ENCODE assay signal across 29 cellular contexts in genomic region chr6:41064841-41065240, GRCh38. TPM values are rescaled to one million over a fixed set of nuclear protein-coding genes. Genes with fewer than 3 reads are reported as not detected.
DNase-seq lines count a peak whose midpoint lies in the region; ATAC-seq, FAIRE-seq and TF ChIP-seq lines count a peak whose summit lies in the region.
"Had no signal": no experiment of that assay in that cellular context is flagged by ENCODE, and none has a peak within 500 bp of the region (broad histone marks: within the 10 kb centered on the region; RNA-seq: fewer than 3 reads in every experiment).

No MANE protein-coding gene starts in this region.

- H3K27me3 ChIP-seq in duodenal mucosa (ENCODE audit: control insufficient read depth in 1 of 2, insufficient read depth in 2 of 2, low read length in 2 of 2) (no peaks in the 10 kb centered on the region), right lobe of liver (no peaks in the 10 kb centered on the region), small intestine (ENCODE audit: control insufficient read depth in 2 of 2, insufficient read depth in 2 of 2, low read length in 2 of 2) (no peaks in the 10 kb centered on the region)
- H3K27me3 ChIP-seq: esophagus muscularis mucosa, MG63, neutrophil had no signal

- no peak for TF ChIP-seq CTCF in right lobe of liver (IDR thresholded peaks at IDR 0.05)

- H3K27ac ChIP-seq in duodenal mucosa (ENCODE audit: low read depth, low read length), result peak overlapping the region; percentile 5
- peak overlapping the region; percentile 26 to 63 (median 57) for H3K27ac ChIP-seq in right lobe of liver
- H3K27ac ChIP-seq in small intestine (ENCODE audit: low read depth in 1 of 2, low read length in 1 of 2), result peak overlapping the region; percentile 5 to 89
- H3K27ac ChIP-seq: neutrophil, SK-N-MC had no signal

- H3K9me3 ChIP-seq in duodenal mucosa (ENCODE audit: control insufficient read depth in 1 of 2, low read length in 2 of 2) (no peaks in the 10 kb centered on the region), right lobe of liver (no peaks in the 10 kb centered on the region), small intestine (ENCODE audit: control insufficient read depth, low read depth) (no peaks in the 10 kb centered on the region)
- H3K9me3 ChIP-seq: esophagus muscularis mucosa, MG63, neutrophil had no signal

- peaks cover 43 to 49% of the 10 kb centered on the region in 2 donors for H3K4me1 ChIP-seq in duodenal mucosa (ENCODE audit: control insufficient read depth in 1 of 2, insufficient read depth in 2 of 2, low read length in 2 of 2)
- H3K4me1 ChIP-seq in right lobe of liver, result peaks cover 0 to 41% (median 13%) of the 10 kb centered on the region in 4 donors
- H3K4me1 ChIP-seq in small intestine (ENCODE audit: control insufficient read depth in 2 of 2, insufficient read depth in 1 of 2, low read depth in 1 of 2, low read length in 1 of 2), result peaks cover 5 to 13% of the 10 kb centered on the region in 2 donors

- H3K9ac ChIP-seq in duodenal mucosa (ENCODE audit: low read depth in 1 of 2, low read length in 2 of 2), result no peak overlapping the region

- DNase-seq in right lobe of liver (no peak), small intestine (peak; percentile 95), hepatic stellate cell (ENCODE audit: low spot score) (no peak), T-helper 9 cell (no peak)
- DNase-seq: activated CD4-positive, alpha-beta T cell treated with anti-CD3 and anti-CD28 coated beads for 4 hours; activated CD8-positive, alpha-beta memory T cell treated with anti-CD3 and anti-CD28 coated beads for 24 hours; activated gamma-delta T cell; activated naive CD8-positive, alpha-beta T cell treated with anti-CD3 and anti-CD28 coated beads, Interleukin-2, amount 50 U/mL, for 24 hours; activated T-cell treated with anti-CD3 and anti-CD28 coated beads, Interleukin-2, amount 50 U/mL, for 1 hour; C1 segment of cervical spinal cord; Calu3; effector CD8-positive, alpha-beta T cell; foreskin melanocyte; MG63; NCI-H1417 treated with DMSO at 0.1 percent for 48 hours; NCI-H2081 treated with DMSO at 0.1 percent for 48 hours; NCI-H82; stimulated activated CD4-positive, alpha-beta T cell treated with anti-CD3 and anti-CD28 coated beads, Interleukin-2, amount 100 ng/mL, for 48 hours; T-helper 2 cell had no signal

- intact Hi-C loops in right lobe of liver (cut with DNase I), result loop anchor here in 1 of 2 donors (10.0 kb wide), 1 partner anchor 60 kb away; no protein-coding TSS in a partner anchor

- 22% methylated on average over 5 of the region's 5 CpGs for WGBS in right lobe of liver (ENCODE audit: insufficient coverage, low coverage, low lambda C conversion rate, missing lambda C conversion rate)
- 24 to 62% (median 24%) methylated on average over 5 of the region's 5 CpGs for WGBS in small intestine, 3 donors

- TF ChIP-seq POLR2A in right lobe of liver (IDR thresholded peaks at IDR 0.05), result no peak

- H3K4me3 ChIP-seq in duodenal mucosa (ENCODE audit: low read depth in 1 of 2, low read length in 2 of 2) (peak overlapping the region; percentile 9 to 18), right lobe of liver (no peak overlapping the region), small intestine (ENCODE audit: low read depth in 1 of 2, low read length in 2 of 2) (no peak overlapping the region)
- H3K4me3 ChIP-seq: esophagus muscularis mucosa, lung, MG63, SK-N-MC had no signal

- FAIRE-seq in small intestine (lab: Jason Lieb, UNC), result peak; percentile 15

- peak in 3 of 4 donors; percentile 12 to 55 (median 46) for ATAC-seq in right lobe of liver
- ATAC-seq: activated naive CD8-positive, alpha-beta T cell treated with anti-CD3 and anti-CD28 coated beads, Interleukin-2, amount 50 U/mL, for 24 hours; stimulated activated memory B cell treated with anti-CD40 and anti-IgM and Interleukin-4, amounts not matched to agents 10 μg/mL and 1 μg/mL and 100 μg/mL, for 72 hours had no signal

- H3K36me3 ChIP-seq in duodenal mucosa (ENCODE audit: control insufficient read depth in 1 of 2, insufficient read depth in 2 of 2, low read length in 2 of 2), result peaks cover 4 to 29% of the 10 kb centered on the region in 2 donors
- H3K36me3 ChIP-seq in right lobe of liver, result peaks cover 0 to 16% (median 6%) of the 10 kb centered on the region in 4 donors
- H3K36me3 ChIP-seq in small intestine (ENCODE audit: control insufficient read depth in 2 of 2, insufficient read depth in 2 of 2, low read length in 2 of 2), result peaks cover 0 to 2% of the 10 kb centered on the region in 2 donors
- H3K36me3 ChIP-seq: MG63 had no signal

RNA-seq across cellular contexts. Expression of gene OARD1, which starts 7.3 kb away (rescaled TPM):
- 10 to 100 TPM; 14.8 to 26.2 (median 21.7) TPM for total RNA-seq in right lobe of liver
- polyA plus RNA-seq in small intestine, result 10 to 100 TPM; 31.3 to 45.1 (median 42.0) TPM

RNA-seq across cellular contexts. Expression of gene NFYA, which starts 7.9 kb away (rescaled TPM):
- 10 to 100 TPM in 1 of 6 experiments, 1 to 10 TPM in 5; 6.4 to 11.7 (median 7.7) TPM for total RNA-seq in right lobe of liver
- polyA plus RNA-seq in small intestine, result 1 to 10 TPM; 4.6 to 8.6 (median 5.8) TPM

RNA-seq across cellular contexts. Expression of gene APOBEC2, which starts 11.8 kb away (rescaled TPM):
- not detected for total RNA-seq in right lobe of liver
- polyA plus RNA-seq in small intestine, result 1 to 10 TPM in 2 of 3 donors, under 1 TPM in 1; 0.64 to 5.1 (median 3.1) TPM
- total RNA-seq: Calu3, chondrocyte, H4, pulmonary artery endothelial cell, temporal lobe had no signal

RNA-seq across cellular contexts. Expression of gene TSPO2, which starts 22.6 kb away (rescaled TPM):
- under 1 TPM; 0.22 to 0.86 (median 0.52) TPM for total RNA-seq in right lobe of liver
- 1 to 10 TPM in 2 of 3 donors, not detected in 1; 1.1 to 1.9 TPM for polyA plus RNA-seq in small intestine
- total RNA-seq: Calu3, chondrocyte, esophagus muscularis mucosa, H4, pulmonary artery endothelial cell, temporal lobe had no signal

RNA-seq across cellular contexts. Expression of gene UNC5CL, which starts 25.8 kb away (rescaled TPM):
- total RNA-seq in right lobe of liver, result 10 to 100 TPM in 4 of 6 experiments, 1 to 10 TPM in 2; 5.0 to 35.7 (median 13.5) TPM
- 10 to 100 TPM; 31.9 to 57.7 (median 32.8) TPM for polyA plus RNA-seq in small intestine

Comparison
In these comparisons a context has a peak if more than half of its experiments do, and no peak if none do; other contexts are left out.
1. H3K27ac ChIP-seq: peak in every context shown above with its lines; median percentile 57 in right lobe of liver; 47 in small intestine; 5 in duodenal mucosa.
2. H3K4me3 ChIP-seq: peak in duodenal mucosa (2 of 2); none in right lobe of liver (0 of 3) and small intestine (0 of 2).